Comparison of ENCODE assay signal across 27 cellular contexts in the genomic region with DNA sequence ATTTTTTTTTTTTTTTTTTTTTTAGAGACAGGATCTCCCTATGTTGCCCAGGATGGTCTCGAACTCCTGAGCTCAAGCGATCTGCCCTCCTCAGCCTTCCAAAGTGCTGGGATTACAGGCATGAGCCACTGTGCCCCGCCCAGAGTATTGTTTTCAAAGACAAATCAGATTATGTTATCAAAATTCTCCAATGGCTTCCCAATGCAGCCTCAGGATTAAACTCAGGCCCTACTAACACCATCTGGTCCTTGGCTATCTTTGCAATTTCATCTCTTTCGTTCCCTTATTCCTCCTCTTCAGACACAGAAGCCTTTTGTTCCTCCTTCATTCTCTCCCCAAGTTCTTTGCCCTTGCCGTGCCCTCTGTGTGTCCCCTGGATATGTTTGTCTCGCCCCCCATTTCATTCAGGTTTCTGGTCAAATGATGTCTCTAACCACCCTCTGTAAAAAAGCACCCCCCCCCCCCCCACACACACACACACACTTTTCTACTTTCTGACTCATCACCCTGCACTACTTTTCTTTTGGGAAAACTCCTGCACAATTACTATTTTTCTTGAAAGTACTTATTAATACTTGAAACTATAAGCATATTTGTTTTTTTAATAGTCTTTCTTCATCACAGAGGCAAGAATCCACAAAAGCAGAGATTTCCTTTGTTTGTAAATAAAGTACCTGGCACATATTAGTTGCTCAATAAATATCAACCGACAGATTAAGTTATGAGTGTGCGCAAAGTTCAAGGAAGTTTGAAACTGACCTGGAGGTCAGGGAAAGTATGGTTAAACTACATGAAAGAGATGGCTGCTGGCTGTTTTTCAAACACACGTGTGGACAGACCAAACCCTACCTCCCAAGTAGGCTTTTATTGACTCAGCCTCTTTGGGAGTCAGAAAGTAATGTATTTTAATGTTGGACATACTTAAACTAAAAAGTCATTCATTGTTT. TPM values are rescaled to one million over a fixed set of nuclear protein-coding genes. Genes with fewer than 3 reads are reported as not detected.
"Had no signal": no experiment of that assay in that cellular context is flagged by ENCODE, and none has a peak within 500 bp of the region (broad histone marks: within the 10 kb centered on the region; RNA-seq: fewer than 3 reads in every experiment).

No MANE protein-coding gene starts in this region.

- H3K36me3 ChIP-seq: stomach, suprapubic skin, tibial nerve had no signal

- H3K27ac ChIP-seq: parathyroid adenoma, skin epidermis, stomach, suprapubic skin, tibial nerve had no signal

- H3K36me3 Mint-ChIP-seq: activated naive CD4-positive, alpha-beta T cell treated with anti-CD3 and anti-CD28 coated beads, Interleukin-2, amount 50 U/mL, for 24 hours; brain; WTC11 had no signal

- DNase-seq: activated CD4-positive, alpha-beta T cell treated with anti-CD3 and anti-CD28 coated beads, Interleukin-2, amount 50 U/mL, for 48 hours; activated gamma-delta T cell; anterior cingulate cortex; dermis blood vessel endothelial cell; effector CD8-positive, alpha-beta T cell; foreskin melanocyte; islet precursor cell; left cardiac atrium; midbrain; right cardiac atrium; stimulated activated CD4-positive, alpha-beta T cell treated with anti-CD3 and anti-CD28 coated beads, Interleukin-1b, Interleukin-23, amount 100 ng/mL, for 48 hours; stomach; T-helper 9 cell had no signal

- H3K27me3 ChIP-seq: stomach, suprapubic skin, tibial nerve had no signal

- H3K9me3 ChIP-seq: stomach, suprapubic skin, tibial nerve had no signal

- H3K4me3 Mint-ChIP-seq: activated naive CD4-positive, alpha-beta T cell treated with anti-CD3 and anti-CD28 coated beads, Interleukin-2, amount 50 U/mL, for 24 hours; activated T-helper 1 cell treated with anti-CD3 and anti-CD28 coated beads, Interleukin-12 subunit alpha, Interleukin-12 subunit beta, Interleukin-2, Interleukin-4 antibody, amounts not matched to agents 30 ng/mL and 10 ng/mL and 1 ng/mL, durations not matched to agents 14 hours and 24 hours and 36 hours; WTC11 had no signal

- ATAC-seq: left cardiac atrium, right cardiac atrium, WTC11 had no signal

- H3K27ac Mint-ChIP-seq: activated naive CD4-positive, alpha-beta T cell treated with anti-CD3 and anti-CD28 coated beads, Interleukin-2, amount 50 U/mL, for 24 hours; activated T-helper 1 cell treated with anti-CD3 and anti-CD28 coated beads, Interleukin-12 subunit alpha, Interleukin-12 subunit beta, Interleukin-2, Interleukin-4 antibody, amounts not matched to agents 30 ng/mL and 10 ng/mL and 1 ng/mL, durations not matched to agents 14 hours and 24 hours and 36 hours; nephron; WTC11 had no signal

- H3K4me1 ChIP-seq: parathyroid adenoma had no signal

- H3K9me3 Mint-ChIP-seq: activated naive CD4-positive, alpha-beta T cell treated with anti-CD3 and anti-CD28 coated beads, Interleukin-2, amount 50 U/mL, for 24 hours; activated T-helper 1 cell treated with anti-CD3 and anti-CD28 coated beads, Interleukin-12 subunit alpha, Interleukin-12 subunit beta, Interleukin-2, Interleukin-4 antibody, amounts not matched to agents 30 ng/mL and 10 ng/mL and 1 ng/mL, durations not matched to agents 14 hours and 24 hours and 36 hours; nephron; WTC11 had no signal

- H3K4me3 ChIP-seq: skin epidermis, stomach, suprapubic skin, tibial nerve had no signal

- H3K27me3 Mint-ChIP-seq: activated naive CD4-positive, alpha-beta T cell treated with anti-CD3 and anti-CD28 coated beads, Interleukin-2, amount 50 U/mL, for 24 hours had no signal

RNA-seq across cellular contexts. Expression of a gene that starts 16.7 kb away (rescaled TPM):
- total RNA-seq: activated T-helper 1 cell treated with anti-CD3 and anti-CD28 coated beads, Interleukin-12 subunit alpha, Interleukin-12 subunit beta, Interleukin-2, Interleukin-4 antibody, amounts not matched to agents 30 ng/mL and 10 ng/mL and 1 ng/mL, durations not matched to agents 14 hours and 24 hours and 36 hours; cardiac septum; dermis blood vessel endothelial cell; left cardiac atrium; liver; myocyte; pulmonary artery endothelial cell; right cardiac atrium; stomach; suprapubic skin; T-helper 1 cell treated with Interleukin-12 subunit alpha and Interleukin-12 subunit beta and Interleukin-4 antibody, amounts not matched to agents 30 ng/mL and 1 ng/mL, for 36 hours; tibial nerve had no signal
